Comparison of ENCODE assay signal across 11 cellular contexts in the genomic region with DNA sequence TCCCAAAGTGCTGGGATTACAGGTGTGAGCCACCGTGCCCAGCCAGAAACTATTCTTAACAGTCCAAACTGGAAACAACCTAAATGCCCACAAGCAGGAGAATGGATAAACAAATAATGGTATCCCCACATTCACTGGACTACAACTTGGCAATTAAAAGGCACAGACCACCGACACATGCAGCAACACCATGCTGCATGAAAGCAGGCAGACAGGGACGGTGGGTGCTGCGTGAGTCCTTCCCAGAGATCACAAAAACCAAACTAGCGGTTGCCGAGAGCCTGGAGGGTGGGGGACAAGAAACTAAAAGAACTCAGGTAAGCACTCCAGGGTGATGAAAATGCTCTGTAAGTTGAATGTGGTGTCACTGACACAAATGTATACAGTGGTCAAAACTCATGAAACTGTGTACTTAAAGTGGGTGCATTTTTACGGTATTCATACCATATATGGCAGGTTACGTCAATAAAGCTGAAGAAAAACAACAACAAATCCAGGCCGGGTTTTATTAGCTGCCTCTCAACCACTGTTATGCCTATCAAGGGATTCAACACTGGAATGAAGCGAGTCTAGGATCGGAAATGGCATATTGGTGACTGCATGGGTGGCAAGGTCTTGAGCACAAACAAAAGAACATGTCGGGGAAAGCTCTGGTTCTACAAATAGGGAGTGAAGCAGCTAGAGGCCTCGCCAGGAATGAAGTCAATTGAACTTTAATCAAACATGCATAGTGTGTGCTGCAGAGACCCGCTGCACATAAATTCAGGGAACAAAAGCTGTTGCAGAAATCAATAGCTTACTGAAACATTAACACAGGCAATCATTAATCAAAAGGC. TPM values are rescaled to one million over a fixed set of nuclear protein-coding genes. Genes with fewer than 3 reads are reported as not detected.
DNase-seq lines count a peak whose midpoint lies in the region; ATAC-seq and TF ChIP-seq lines count a peak whose summit lies in the region.
"Had no signal": no experiment of that assay in that cellular context is flagged by ENCODE, and none has a peak within 500 bp of the region (broad histone marks: within the 10 kb centered on the region; RNA-seq: fewer than 3 reads in every experiment).

No MANE protein-coding gene starts in this region.

- H3K4me2 ChIP-seq in BLaER1 (peak overlapping the region; percentile 55), neural cell (ENCODE audit: low read length) (peak overlapping the region; percentile 31)

- H3K27ac ChIP-seq in BLaER1 (no peak overlapping the region), dorsolateral prefrontal cortex (peak overlapping the region; percentile 4 to 92 (median 82)), neural cell (ENCODE audit: low read length) (peak overlapping the region; percentile 71)

- H3K27ac Mint-ChIP-seq in HFFc6: no peak overlapping the region

- H3K9me3 Mint-ChIP-seq in HFFc6: no peaks in the 10 kb centered on the region
- H3K9me3 Mint-ChIP-seq: activated T-helper 2 cell treated with anti-CD3 and anti-CD28 coated beads, Interferon-gamma antibody, Interleukin-2, Interleukin-4, amounts not matched to agents 10 μg/mL and 5 μg/mL and 100 μg/mL, durations not matched to agents 14 hours and 24 hours and 36 hours had no signal

- DNase-seq in NCI-H146 (lab: John Stamatoyannopoulos, UW): peak; percentile 69
- peak in 1 of 10 donors; percentile 22 for DNase-seq in dorsolateral prefrontal cortex
- DNase-seq in OCI-M1 (lab: John Stamatoyannopoulos, UW): no peak
- DNase-seq in HFFc6: no peak
- DNase-seq in SW480 (ENCODE audit: low spot score): no peak
- DNase-seq: SHP77 treated with DMSO at 0.1 percent for 48 hours; stimulated activated CD4-positive, alpha-beta T cell treated with anti-CD3 and anti-CD28 coated beads, Interleukin-4, amount 100 ng/mL, for 1 hour had no signal

- TF ChIP-seq RAD21 in neural cell (conservative IDR thresholded peaks at IDR 0.05): no peak

- peaks cover 10% of the 10 kb centered on the region for H3K36me3 Mint-ChIP-seq in HFFc6 (ENCODE audit: low read depth)

- peaks cover 73% of the 10 kb centered on the region for H3K4me1 ChIP-seq in BLaER1

- H3K4me3 ChIP-seq in BLaER1 (no peak overlapping the region), dorsolateral prefrontal cortex (peak overlapping the region in 24 of 59 donors; percentile 4 to 36 (median 22)), neural cell (ENCODE audit: low read length) (peak overlapping the region; percentile 51)

- H3K9ac ChIP-seq in BLaER1: peak overlapping the region; percentile 50; the same call in 1 of the 2 replicates
- H3K9ac ChIP-seq in neural cell (ENCODE audit: low read length): peak overlapping the region; percentile 52

- intact Hi-C loops in dorsolateral prefrontal cortex (cut with DNase I): loop anchor here in 1 of 2 donors (5.0 kb wide), 2 partner anchors 37 to 142 kb away; no protein-coding TSS in a partner anchor

- no peak overlapping the region for H3K4me3 Mint-ChIP-seq in HFFc6

- ATAC-seq in HG03159 (IDR thresholded peaks at IDR 0.05; ENCODE audit: unreplicated experiment): no peak

- H4K20me1 ChIP-seq in BLaER1: peaks cover 100% of the 10 kb centered on the region
- no peaks in the 10 kb centered on the region for H4K20me1 ChIP-seq in neural cell (ENCODE audit: insufficient read depth)

- peaks cover 26% of the 10 kb centered on the region for H3K79me2 ChIP-seq in neural cell (replicated peaks; ENCODE audit: insufficient read depth, low read length)

- no peaks in the 10 kb centered on the region for H3K27me3 ChIP-seq in BLaER1
- no peaks in the 10 kb centered on the region for H3K27me3 ChIP-seq in dorsolateral prefrontal cortex
- no peaks in the 10 kb centered on the region for H3K27me3 ChIP-seq in neural cell (ENCODE audit: insufficient read depth, low read depth, low read length)

- H3K9me2 ChIP-seq in neural cell (ENCODE audit: insufficient read depth, low read length): no peaks in the 10 kb centered on the region

- no peaks in the 10 kb centered on the region for H3F3A ChIP-seq in neural cell (ENCODE audit: insufficient read depth, low read length, poor library complexity, severe bottlenecking)

- H3K9me3 ChIP-seq in BLaER1 (no peaks in the 10 kb centered on the region), neural cell (ENCODE audit: low read length) (no peaks in the 10 kb centered on the region)

- H3K4me1 Mint-ChIP-seq in HFFc6 (ENCODE audit: low read depth): peaks cover 64% of the 10 kb centered on the region

- TF ChIP-seq EP300 in neural cell (conservative IDR thresholded peaks at IDR 0.05; ENCODE audit: poor library complexity, severe bottlenecking): no peak

- H3K36me3 ChIP-seq in BLaER1 (peaks cover 58% of the 10 kb centered on the region), neural cell (ENCODE audit: insufficient read depth, low read length) (no peaks in the 10 kb centered on the region)

- H3K27me3 Mint-ChIP-seq in HFFc6 (ENCODE audit: insufficient read depth): peaks cover 4% of the 10 kb centered on the region; the same call in 1 of the 2 replicates

- H2AFZ ChIP-seq in neural cell (ENCODE audit: low read depth, low read length): no peak overlapping the region

- TF ChIP-seq CTCF in dorsolateral prefrontal cortex (IDR thresholded peaks at IDR 0.05 in 54 of 56, conservative IDR thresholded peaks at IDR 0.05 in 2 of 56; ENCODE audit: low read depth in 1 of 56, partially characterized antibody in 56 of 56) (no peak), neural cell (IDR thresholded peaks at IDR 0.05; ENCODE audit: poor library complexity, severe bottlenecking) (no peak), HFFc6 (IDR thresholded peaks at IDR 0.05) (no peak)

TF ChIP-seq in neural cell, 6 proteins besides CTCF, POLR2A, EP300 and RAD21:
- no peak for TF ChIP-seq TAF1 (IDR thresholded peaks at IDR 0.05; ENCODE audit: low read depth)
- no peak for TF ChIP-seq SMC3 (conservative IDR thresholded peaks at IDR 0.05; ENCODE audit: poor library complexity)
- TF ChIP-seq, protein P1, sequence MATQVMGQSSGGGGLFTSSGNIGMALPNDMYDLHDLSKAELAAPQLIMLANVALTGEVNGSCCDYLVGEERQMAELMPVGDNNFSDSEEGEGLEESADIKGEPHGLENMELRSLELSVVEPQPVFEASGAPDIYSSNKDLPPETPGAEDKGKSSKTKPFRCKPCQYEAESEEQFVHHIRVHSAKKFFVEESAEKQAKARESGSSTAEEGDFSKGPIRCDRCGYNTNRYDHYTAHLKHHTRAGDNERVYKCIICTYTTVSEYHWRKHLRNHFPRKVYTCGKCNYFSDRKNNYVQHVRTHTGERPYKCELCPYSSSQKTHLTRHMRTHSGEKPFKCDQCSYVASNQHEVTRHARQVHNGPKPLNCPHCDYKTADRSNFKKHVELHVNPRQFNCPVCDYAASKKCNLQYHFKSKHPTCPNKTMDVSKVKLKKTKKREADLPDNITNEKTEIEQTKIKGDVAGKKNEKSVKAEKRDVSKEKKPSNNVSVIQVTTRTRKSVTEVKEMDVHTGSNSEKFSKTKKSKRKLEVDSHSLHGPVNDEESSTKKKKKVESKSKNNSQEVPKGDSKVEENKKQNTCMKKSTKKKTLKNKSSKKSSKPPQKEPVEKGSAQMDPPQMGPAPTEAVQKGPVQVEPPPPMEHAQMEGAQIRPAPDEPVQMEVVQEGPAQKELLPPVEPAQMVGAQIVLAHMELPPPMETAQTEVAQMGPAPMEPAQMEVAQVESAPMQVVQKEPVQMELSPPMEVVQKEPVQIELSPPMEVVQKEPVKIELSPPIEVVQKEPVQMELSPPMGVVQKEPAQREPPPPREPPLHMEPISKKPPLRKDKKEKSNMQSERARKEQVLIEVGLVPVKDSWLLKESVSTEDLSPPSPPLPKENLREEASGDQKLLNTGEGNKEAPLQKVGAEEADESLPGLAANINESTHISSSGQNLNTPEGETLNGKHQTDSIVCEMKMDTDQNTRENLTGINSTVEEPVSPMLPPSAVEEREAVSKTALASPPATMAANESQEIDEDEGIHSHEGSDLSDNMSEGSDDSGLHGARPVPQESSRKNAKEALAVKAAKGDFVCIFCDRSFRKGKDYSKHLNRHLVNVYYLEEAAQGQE (IDR thresholded peaks at IDR 0.05; ENCODE audit: borderline replicate concordance): no peak
- no peak for TF ChIP-seq MXI1 (conservative IDR thresholded peaks at IDR 0.05; ENCODE audit: poor library complexity, severe bottlenecking)
- no peak for TF ChIP-seq POLR2AphosphoS5 (IDR thresholded peaks at IDR 0.05)
- no peak for TF ChIP-seq EZH2 (IDR thresholded peaks at IDR 0.05; ENCODE audit: borderline replicate concordance, insufficient read depth, low read length, poor library complexity, severe bottlenecking)

RNA-seq across cellular contexts. Expression of gene SLC45A1, which starts 52.4 kb away (rescaled TPM):
- total RNA-seq in dorsolateral prefrontal cortex: 10 to 100 TPM in 119 of 120 experiments, 1 to 10 TPM in 1; 8.8 to 28.7 (median 19.1) TPM
- polyA plus RNA-seq in neural cell: 7.1 and 13.7 TPM in 2 replicates
- 9.7 and 10.2 TPM in 2 replicates for polyA minus RNA-seq in neural cell
- 1 to 10 TPM; 1.3 to 2.0 (median 1.6) TPM for total RNA-seq in HFFc6 (2021; fragmentation: NEBNext Ultra II Directional; extraction: Animal tissue kit (Norgen Biotek cat#: 25700))
